26 cellular contexts compared by ENCODE assay signal in the genomic region with DNA sequence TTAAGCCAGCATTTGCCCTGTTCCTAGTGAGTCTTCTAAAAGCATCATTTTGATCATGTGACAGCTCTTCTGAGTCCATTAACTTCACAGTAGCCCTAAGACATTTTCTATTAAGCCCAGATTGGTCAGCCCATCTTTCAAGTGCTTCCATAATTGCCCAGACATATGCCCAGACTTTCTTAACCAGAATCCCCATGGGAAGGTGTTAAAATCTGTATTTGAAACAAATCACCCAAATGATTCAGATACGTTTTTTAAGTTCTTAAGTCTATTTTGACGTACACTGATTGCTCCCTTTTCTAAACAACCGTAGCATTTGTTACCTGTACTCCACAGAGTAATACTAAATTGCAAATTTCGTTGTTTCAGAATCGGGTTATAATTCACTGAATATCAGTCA.
"Had no signal": no experiment of that assay in that cellular context is flagged by ENCODE, and none has a peak within 500 bp of the region (broad histone marks: within the 10 kb centered on the region; RNA-seq: fewer than 3 reads in every experiment).

No MANE protein-coding gene starts in this region.

- ATAC-seq: body of pancreas, esophagus mucosa, gastroesophageal sphincter had no signal

- H3K9me3 ChIP-seq: adrenal gland, body of pancreas, gastroesophageal sphincter had no signal

- FAIRE-seq: colon had no signal

- H3K4me1 ChIP-seq: adrenal gland, body of pancreas, gastroesophageal sphincter had no signal

- H3K36me3 ChIP-seq: adrenal gland, gastroesophageal sphincter had no signal

- H3K27ac ChIP-seq: adrenal gland, body of pancreas, gastroesophageal sphincter had no signal

- DNase-seq: activated CD4-positive, alpha-beta memory T cell treated with anti-CD3 and anti-CD28 coated beads, Interleukin-2, amount 10 ng/mL, durations not matched to agents 7 days and 5 days; activated CD4-positive, alpha-beta T cell treated with anti-CD3 and anti-CD28 coated beads for 1 hour; activated CD4-positive, alpha-beta T cell treated with anti-CD3 and anti-CD28 coated beads for 4 hours; activated CD4-positive, alpha-beta T cell treated with anti-CD3 and anti-CD28 coated beads, Interleukin-2, amount 10 ng/mL, durations not matched to agents 7 days and 5 days; activated CD4-positive, alpha-beta T cell treated with anti-CD3 and anti-CD28 coated beads, Interleukin-2, amount 50 U/mL, for 4 hours; activated CD8-positive, alpha-beta memory T cell treated with anti-CD3 and anti-CD28 coated beads, Interleukin-2, amount 50 U/mL, for 48 hours; activated effector memory CD4-positive, alpha-beta T cell treated with Interleukin-2 at 50 U/mL for 16 hours; activated gamma-delta T cell treated with Interleukin-2 at 50 U/mL for 16 hours; activated naive CD4-positive, alpha-beta T cell treated with anti-CD3 and anti-CD28 coated beads, Interleukin-2, amount 50 U/mL, for 16 hours; activated T-cell treated with anti-CD3 and anti-CD28 coated beads, Interleukin-2, amount 50 U/mL, for 4 hours; adrenal gland; amygdala; aorta; body of pancreas; caudate nucleus; cortex of kidney; dermis blood vessel endothelial cell; effector memory CD4-positive, alpha-beta T cell; endodermal cell; foreskin melanocyte; head of caudate nucleus; hypothalamus; T1000 had no signal

- H3K27me3 ChIP-seq: body of pancreas had no signal

- H3K4me3 ChIP-seq: adrenal gland, body of pancreas, gastroesophageal sphincter had no signal
